Comparison of ENCODE assay signal across 2 cellular contexts in the genomic region with DNA sequence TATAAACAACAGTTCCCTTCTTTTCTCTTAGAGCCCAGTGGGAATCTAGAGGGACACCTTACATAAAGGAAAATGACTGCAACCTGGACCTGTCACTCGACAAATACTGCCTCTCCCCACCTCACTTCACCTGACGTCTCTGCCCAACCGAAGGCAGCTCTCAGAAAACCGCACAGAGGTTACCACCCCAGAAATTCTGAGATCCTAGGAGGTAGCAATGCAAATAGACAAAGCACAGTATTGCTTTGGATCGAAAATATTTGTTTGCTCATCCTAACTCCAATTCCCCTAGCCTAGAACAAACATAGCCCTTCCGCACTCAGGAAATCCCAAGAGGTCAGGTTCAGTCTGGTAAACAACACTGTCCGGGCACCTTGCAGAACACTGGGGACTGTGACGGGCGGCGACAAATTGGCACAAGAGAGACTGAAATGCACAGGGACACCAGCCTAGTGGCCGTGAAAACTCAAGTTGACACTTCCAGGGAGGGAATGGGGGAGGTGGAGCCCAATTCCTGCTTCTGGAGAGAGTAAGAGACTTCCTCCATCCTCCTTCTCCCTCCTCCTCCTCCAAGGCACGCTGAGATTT.
TF ChIP-seq lines count a peak whose summit lies in the region.

No MANE protein-coding gene starts in this region.

TF ChIP-seq in SK-N-SH treated with all-trans-retinoic acid at 6 μM for 48 hours, 23 proteins besides CTCF, POLR2A, EP300 and RAD21:
- TF ChIP-seq TOX (CRISPR knock-in tag; IDR thresholded peaks at IDR 0.05; ENCODE audit: borderline replicate concordance) (no peak), ZC3H10 (CRISPR knock-in tag; IDR thresholded peaks at IDR 0.05) (no peak), OSR1 (CRISPR knock-in tag; IDR thresholded peaks at IDR 0.05) (no peak), ZFP3 (CRISPR knock-in tag; IDR thresholded peaks at IDR 0.05) (no peak), ISL1 (CRISPR knock-in tag; IDR thresholded peaks at IDR 0.05) (no peak), ESRRG (CRISPR knock-in tag; IDR thresholded peaks at IDR 0.05) (no peak), ZFP30 (CRISPR knock-in tag; IDR thresholded peaks at IDR 0.05) (no peak), CSDC2 (CRISPR knock-in tag; IDR thresholded peaks at IDR 0.05) (no peak), TCF4 (CRISPR knock-in tag; IDR thresholded peaks at IDR 0.05; ENCODE audit: borderline replicate concordance) (no peak), PPARA (CRISPR knock-in tag; IDR thresholded peaks at IDR 0.05; ENCODE audit: borderline replicate concordance) (no peak), ZNF8 (CRISPR knock-in tag; IDR thresholded peaks at IDR 0.05) (no peak), ARNTL (CRISPR knock-in tag; IDR thresholded peaks at IDR 0.05; ENCODE audit: borderline replicate concordance, low read depth) (no peak), RARB (CRISPR knock-in tag; IDR thresholded peaks at IDR 0.05) (no peak), ZNF565 (CRISPR knock-in tag; conservative IDR thresholded peaks at IDR 0.05; ENCODE audit: low read depth) (no peak)
- TF ChIP-seq, protein P1, sequence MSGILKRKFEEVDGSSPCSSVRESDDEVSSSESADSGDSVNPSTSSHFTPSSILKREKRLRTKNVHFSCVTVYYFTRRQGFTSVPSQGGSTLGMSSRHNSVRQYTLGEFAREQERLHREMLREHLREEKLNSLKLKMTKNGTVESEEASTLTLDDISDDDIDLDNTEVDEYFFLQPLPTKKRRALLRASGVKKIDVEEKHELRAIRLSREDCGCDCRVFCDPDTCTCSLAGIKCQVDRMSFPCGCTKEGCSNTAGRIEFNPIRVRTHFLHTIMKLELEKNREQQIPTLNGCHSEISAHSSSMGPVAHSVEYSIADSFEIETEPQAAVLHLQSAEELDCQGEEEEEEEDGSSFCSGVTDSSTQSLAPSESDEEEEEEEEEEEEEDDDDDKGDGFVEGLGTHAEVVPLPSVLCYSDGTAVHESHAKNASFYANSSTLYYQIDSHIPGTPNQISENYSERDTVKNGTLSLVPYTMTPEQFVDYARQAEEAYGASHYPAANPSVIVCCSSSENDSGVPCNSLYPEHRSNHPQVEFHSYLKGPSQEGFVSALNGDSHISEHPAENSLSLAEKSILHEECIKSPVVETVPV (CRISPR knock-in tag; IDR thresholded peaks at IDR 0.05), result no peak
- TF ChIP-seq, protein P2, sequence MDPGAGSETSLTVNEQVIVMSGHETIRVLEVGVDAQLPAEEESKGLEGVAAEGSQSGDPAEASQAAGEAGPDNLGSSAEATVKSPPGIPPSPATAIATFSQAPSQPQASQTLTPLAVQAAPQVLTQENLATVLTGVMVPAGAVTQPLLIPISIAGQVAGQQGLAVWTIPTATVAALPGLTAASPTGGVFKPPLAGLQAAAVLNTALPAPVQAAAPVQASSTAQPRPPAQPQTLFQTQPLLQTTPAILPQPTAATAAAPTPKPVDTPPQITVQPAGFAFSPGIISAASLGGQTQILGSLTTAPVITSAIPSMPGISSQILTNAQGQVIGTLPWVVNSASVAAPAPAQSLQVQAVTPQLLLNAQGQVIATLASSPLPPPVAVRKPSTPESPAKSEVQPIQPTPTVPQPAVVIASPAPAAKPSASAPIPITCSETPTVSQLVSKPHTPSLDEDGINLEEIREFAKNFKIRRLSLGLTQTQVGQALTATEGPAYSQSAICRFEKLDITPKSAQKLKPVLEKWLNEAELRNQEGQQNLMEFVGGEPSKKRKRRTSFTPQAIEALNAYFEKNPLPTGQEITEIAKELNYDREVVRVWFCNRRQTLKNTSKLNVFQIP (CRISPR knock-in tag; IDR thresholded peaks at IDR 0.05; ENCODE audit: borderline replicate concordance, low read depth), result no peak
- TF ChIP-seq, protein P3, sequence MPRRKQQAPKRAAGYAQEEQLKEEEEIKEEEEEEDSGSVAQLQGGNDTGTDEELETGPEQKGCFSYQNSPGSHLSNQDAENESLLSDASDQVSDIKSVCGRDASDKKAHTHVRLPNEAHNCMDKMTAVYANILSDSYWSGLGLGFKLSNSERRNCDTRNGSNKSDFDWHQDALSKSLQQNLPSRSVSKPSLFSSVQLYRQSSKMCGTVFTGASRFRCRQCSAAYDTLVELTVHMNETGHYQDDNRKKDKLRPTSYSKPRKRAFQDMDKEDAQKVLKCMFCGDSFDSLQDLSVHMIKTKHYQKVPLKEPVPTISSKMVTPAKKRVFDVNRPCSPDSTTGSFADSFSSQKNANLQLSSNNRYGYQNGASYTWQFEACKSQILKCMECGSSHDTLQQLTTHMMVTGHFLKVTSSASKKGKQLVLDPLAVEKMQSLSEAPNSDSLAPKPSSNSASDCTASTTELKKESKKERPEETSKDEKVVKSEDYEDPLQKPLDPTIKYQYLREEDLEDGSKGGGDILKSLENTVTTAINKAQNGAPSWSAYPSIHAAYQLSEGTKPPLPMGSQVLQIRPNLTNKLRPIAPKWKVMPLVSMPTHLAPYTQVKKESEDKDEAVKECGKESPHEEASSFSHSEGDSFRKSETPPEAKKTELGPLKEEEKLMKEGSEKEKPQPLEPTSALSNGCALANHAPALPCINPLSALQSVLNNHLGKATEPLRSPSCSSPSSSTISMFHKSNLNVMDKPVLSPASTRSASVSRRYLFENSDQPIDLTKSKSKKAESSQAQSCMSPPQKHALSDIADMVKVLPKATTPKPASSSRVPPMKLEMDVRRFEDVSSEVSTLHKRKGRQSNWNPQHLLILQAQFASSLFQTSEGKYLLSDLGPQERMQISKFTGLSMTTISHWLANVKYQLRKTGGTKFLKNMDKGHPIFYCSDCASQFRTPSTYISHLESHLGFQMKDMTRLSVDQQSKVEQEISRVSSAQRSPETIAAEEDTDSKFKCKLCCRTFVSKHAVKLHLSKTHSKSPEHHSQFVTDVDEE (CRISPR knock-in tag; IDR thresholded peaks at IDR 0.05), result no peak

TF ChIP-seq in H1, 55 proteins besides CTCF, POLR2A, EP300 and RAD21:
- TF ChIP-seq TAF1 (IDR thresholded peaks at IDR 0.05; ENCODE audit: low read depth, low read length), result no peak
- TF ChIP-seq SRF (IDR thresholded peaks at IDR 0.05; ENCODE audit: low read depth, low read length), result no peak
- peak; percentile 57; the same call in 1 of the 2 replicates for TF ChIP-seq SUZ12 (IDR thresholded peaks at IDR 0.05; ENCODE audit: low read length)
- TF ChIP-seq GABPA (IDR thresholded peaks at IDR 0.05; ENCODE audit: borderline replicate concordance, insufficient read depth, low read length), result no peak
- no peak for TF ChIP-seq TEAD4 (IDR thresholded peaks at IDR 0.05; ENCODE audit: low read depth, low read length)
- TF ChIP-seq RBBP5 (IDR thresholded peaks at IDR 0.05; ENCODE audit: borderline replicate concordance, low read depth, low read length), result no peak; the same call in 1 of the 2 replicates
- TF ChIP-seq TCF12 (IDR thresholded peaks at IDR 0.05; ENCODE audit: low read depth, low read length), result no peak
- TF ChIP-seq SP1 (IDR thresholded peaks at IDR 0.05; ENCODE audit: low read depth, low read length), result no peak
